Comparison of ENCODE assay signal across 11 cellular contexts in genomic region chr10:103153302-103153759, GRCh38. TPM values are rescaled to one million over a fixed set of nuclear protein-coding genes. Genes with fewer than 3 reads are reported as not detected.
DNase-seq lines count a peak whose midpoint lies in the region; ATAC-seq and TF ChIP-seq lines count a peak whose summit lies in the region.
"Had no signal": no experiment of that assay in that cellular context is flagged by ENCODE, and none has a peak within 500 bp of the region (broad histone marks: within the 10 kb centered on the region; RNA-seq: fewer than 3 reads in every experiment).

No MANE protein-coding gene starts in this region.

- in situ Hi-C loops in GM13976 (cut with MboI; ENCODE audit: low sequenced_read_pairs, unreplicated experiment): no loop called here

- TF ChIP-seq CTCF in 22Rv1 (IDR thresholded peaks at IDR 0.05) (no peak), GM10266 (IDR thresholded peaks at IDR 0.05; ENCODE audit: control insufficient read depth, insufficient read depth, low read depth, missing control alignments) (no peak), GM13976 (IDR thresholded peaks at IDR 0.05; ENCODE audit: borderline replicate concordance, control extremely low read depth, extremely low read depth, insufficient read depth, missing control alignments) (no peak)

- H3K27ac ChIP-seq in 22Rv1: peak overlapping the region; percentile 73

- peak; percentile 1 for DNase-seq in NCI-H774 (lab: John Stamatoyannopoulos, UW)
- peak; percentile 27 for DNase-seq in fibroblast of gingiva (ENCODE audit: low read depth)
- peak; percentile 54 for DNase-seq in myocyte (ENCODE audit: low read depth)
- DNase-seq in GM10266 (ENCODE audit: extremely low spot score): no peak
- DNase-seq in SIG-M5 treated with dmso at 0.1 percent for 504 hours (lab: John Stamatoyannopoulos, UW; ENCODE audit: unreplicated experiment): no peak
- DNase-seq in GM13976 (ENCODE audit: low spot score): no peak
- DNase-seq: CD4-positive, alpha-beta memory T cell; mucosa of descending colon; NCI-H446 had no signal

- ATAC-seq in HG02884 (IDR thresholded peaks at IDR 0.05; ENCODE audit: unreplicated experiment): no peak
- ATAC-seq: mucosa of descending colon had no signal

RNA-seq across cellular contexts. Expression of gene NT5C2, which starts 39.7 kb away (rescaled TPM):
- total RNA-seq in myocyte: 57.3 and 79.4 TPM in 2 replicates
- polyA plus RNA-seq in myocyte (2012): 63.3 TPM

Comparison
In these comparisons a context has a peak if more than half of its experiments do, and no peak if none do; other contexts are left out.
1. DNase-seq: peak in NCI-H774 (single experiment), fibroblast of gingiva (single experiment) and myocyte (single experiment); none in GM10266 (single experiment), SIG-M5 treated with dmso at 0.1 percent for 504 hours (single experiment) and GM13976 (single experiment).